Comparison of ENCODE assay signal across 12 cellular contexts in genomic region chr12:105741786-105742566, GRCh38.
DNase-seq lines count a peak whose midpoint lies in the region; ATAC-seq and TF ChIP-seq lines count a peak whose summit lies in the region.
"Had no signal": no experiment of that assay in that cellular context is flagged by ENCODE, and none has a peak within 500 bp of the region (broad histone marks: within the 10 kb centered on the region; RNA-seq: fewer than 3 reads in every experiment).

No MANE protein-coding gene starts in this region.

- no peak overlapping the region for H3K27ac ChIP-seq in foreskin keratinocyte
- peak overlapping the region in 3 of 4 donors; percentile 5 to 36 (median 12) for H3K27ac ChIP-seq in sigmoid colon

- H3K27me3 ChIP-seq in foreskin keratinocyte, result no peaks in the 10 kb centered on the region
- H3K27me3 ChIP-seq in sigmoid colon, result no peaks in the 10 kb centered on the region

- in situ Hi-C loops in G401 (cut with HindIII; ENCODE audit: low sequenced_read_pairs), result no loop called here

- TF ChIP-seq CTCF in foreskin keratinocyte (conservative IDR thresholded peaks at IDR 0.05), result no peak
- TF ChIP-seq CTCF in sigmoid colon (IDR thresholded peaks at IDR 0.05), result no peak

- no peaks in the 10 kb centered on the region for H3K9me3 ChIP-seq in sigmoid colon

- intact Hi-C loops in sigmoid colon (cut with DNase I), result no loop called here

- peaks cover 8% of the 10 kb centered on the region for H3K4me1 ChIP-seq in foreskin keratinocyte
- peaks cover 0 to 21% (median 15%) of the 10 kb centered on the region in 4 donors for H3K4me1 ChIP-seq in sigmoid colon

- no peaks in the 10 kb centered on the region for H3K36me3 ChIP-seq in sigmoid colon

- no peak for TF ChIP-seq POLR2A in sigmoid colon (IDR thresholded peaks at IDR 0.05)

- ATAC-seq in foreskin keratinocyte, result peak; percentile 97
- ATAC-seq in GM21825 (IDR thresholded peaks at IDR 0.05; ENCODE audit: unreplicated experiment), result no peak
- ATAC-seq in GM21717 (IDR thresholded peaks at IDR 0.05; ENCODE audit: unreplicated experiment), result no peak

- H3K4me3 ChIP-seq in sigmoid colon, result no peak overlapping the region

- DNase-seq in G401 (ENCODE audit: low spot score) (peak; percentile 93), amniotic epithelial cell (ENCODE audit: low read depth) (peak; percentile 67), foreskin keratinocyte (peak; percentile 66 to 85), sigmoid colon (no peak), NCI-H146 treated with DMSO at 0.1 percent for 48 hours (lab: John Stamatoyannopoulos, UW; ENCODE audit: unreplicated experiment) (no peak), Kasumi-1 (lab: John Stamatoyannopoulos, UW) (no peak)
- DNase-seq: activated T-cell treated with anti-CD3 and anti-CD28 coated beads, Interleukin-2, amount 50 U/mL, for 24 hours; GDM1; NCI-H1930; T-helper 2 cell had no signal

- TF ChIP-seq EP300 in sigmoid colon (IDR thresholded peaks at IDR 0.05), result no peak

- WGBS in sigmoid colon, 2 donors, result 66 to 74% methylated on average over 9 of the region's 9 CpGs

Comparison
In these comparisons a context has a peak if more than half of its experiments do, and no peak if none do; other contexts are left out.
1. DNase-seq: peak in G401 (single experiment), amniotic epithelial cell (single experiment) and foreskin keratinocyte (2 of 2); none in sigmoid colon (single experiment), NCI-H146 treated with DMSO at 0.1 percent for 48 hours (single experiment) and Kasumi-1 (0 of 2).